9 cellular contexts compared by ENCODE assay signal in genomic region chr3:186520957-186521842, GRCh38. TPM values are rescaled to one million over a fixed set of nuclear protein-coding genes. Genes with fewer than 3 reads are reported as not detected.
DNase-seq lines count a peak whose midpoint lies in the region; ATAC-seq and TF ChIP-seq lines count a peak whose summit lies in the region.
"Had no signal": no experiment of that assay in that cellular context is flagged by ENCODE, and none has a peak within 500 bp of the region (broad histone marks: within the 10 kb centered on the region; RNA-seq: fewer than 3 reads in every experiment).

No MANE protein-coding gene starts in this region.

- CTCF ChIA-PET in Caco-2 (lab: Charles Lee), result interaction anchor here (0.6 kb wide), 1 partner anchor 16 kb away, joined by 3 read pairs; no protein-coding TSS in a partner anchor

- ATAC-seq in activated naive CD4-positive, alpha-beta T cell treated with anti-CD3 and anti-CD28 coated beads, Interleukin-2, amount 50 U/mL, for 72 hours, result peak; percentile 67 to 89
- peak; percentile 64 for ATAC-seq in HG02642 (IDR thresholded peaks at IDR 0.05; ENCODE audit: poor library complexity, unreplicated experiment)

- H3K4me3 ChIP-seq in OCI-LY1 (ENCODE audit: low read depth, low read length, poor library complexity, severe bottlenecking), result peak overlapping the region; percentile 9
- H3K4me3 ChIP-seq in Caco-2 (ENCODE audit: low read depth, low read length), result no peak overlapping the region

- peak overlapping the region; percentile 54 for H3K4me2 ChIP-seq in OCI-LY1 (ENCODE audit: low read length)

- H3K4me1 ChIP-seq in OCI-LY1 (ENCODE audit: insufficient read depth, low read length, severe bottlenecking) (peaks cover 69% of the 10 kb centered on the region), Caco-2 (peaks cover 10% of the 10 kb centered on the region)

- 0 out of 2 replicates have a peak, but pooled peaks cover 9% of the 10 kb centered on the region for H3F3A ChIP-seq in OCI-LY1 (ENCODE audit: insufficient read depth, low read length)

- H3K79me2 ChIP-seq in OCI-LY1 (ENCODE audit: insufficient read depth, low read length), result no peaks in the 10 kb centered on the region

- no peaks in the 10 kb centered on the region for H3K27me3 ChIP-seq in OCI-LY1 (ENCODE audit: insufficient read depth, low read length)
- H3K27me3 ChIP-seq in Caco-2 (replicated peaks; ENCODE audit: control insufficient read depth, insufficient read depth, low read length), result no peaks in the 10 kb centered on the region

- POLR2A ChIA-PET in Caco-2 (lab: Charles Lee), result no interaction called here

- no peaks in the 10 kb centered on the region for H3K9me3 ChIP-seq in OCI-LY1 (ENCODE audit: low read length)
- H3K9me3 ChIP-seq in Caco-2, result no peaks in the 10 kb centered on the region

- peak in 1 of 2 donors; percentile 63 for DNase-seq in activated naive CD4-positive, alpha-beta T cell treated with anti-CD3 and anti-CD28 coated beads, Interleukin-2, amount 50 U/mL, for 72 hours (ENCODE audit: low spot score in 2 of 2)
- no peak for DNase-seq in activated naive CD4-positive, alpha-beta T cell treated with anti-CD3 and anti-CD28 coated beads, Interleukin-2, amount 50 U/mL, for 16 hours
- DNase-seq in stimulated activated CD8-positive, alpha-beta memory T cell treated with anti-CD3 and anti-CD28 coated beads, Interleukin-7, amount 100 ng/mL, for 48 hours (ENCODE audit: extremely low read depth in 1 of 2, low read depth in 1 of 2), result peak; percentile 33 to 76
- DNase-seq in Caco-2, result no peak
- no peak for DNase-seq in cortex of kidney (lab: John Stamatoyannopoulos, UW)
- DNase-seq in OCI-M1 (lab: John Stamatoyannopoulos, UW), result no peak
- DNase-seq: COR-L47 had no signal

- H3K36me3 Mint-ChIP-seq in activated naive CD4-positive, alpha-beta T cell treated with anti-CD3 and anti-CD28 coated beads, Interleukin-2, amount 50 U/mL, for 72 hours, result peaks cover 10 to 24% of the 10 kb centered on the region in 2 donors
- no peaks in the 10 kb centered on the region for H3K36me3 Mint-ChIP-seq in Caco-2 (ENCODE audit: insufficient read depth, unreplicated experiment)

- peaks cover 16% of the 10 kb centered on the region for H3K4me1 Mint-ChIP-seq in Caco-2 (ENCODE audit: low read depth, unreplicated experiment)

- H3K9ac ChIP-seq in OCI-LY1 (ENCODE audit: low read length), result peak overlapping the region; percentile 51

- intact Hi-C loops in Caco-2 (cut with micrococcal nuclease; ENCODE audit: unreplicated experiment), result no loop called here

- peaks cover 0 to 4% of the 10 kb centered on the region in 2 donors for H3K9me3 Mint-ChIP-seq in activated naive CD4-positive, alpha-beta T cell treated with anti-CD3 and anti-CD28 coated beads, Interleukin-2, amount 50 U/mL, for 72 hours
- no peaks in the 10 kb centered on the region for H3K9me3 Mint-ChIP-seq in Caco-2 (ENCODE audit: unreplicated experiment)

- H2AFZ ChIP-seq in OCI-LY1 (ENCODE audit: low read length), result peak overlapping the region; percentile 21; the same call in 1 of the 2 replicates

- H3K27ac ChIP-seq in OCI-LY1 (ENCODE audit: low read depth, low read length, poor library complexity, severe bottlenecking), result peak overlapping the region; percentile 93

- H3K27me3 Mint-ChIP-seq in Caco-2 (ENCODE audit: insufficient read depth, unreplicated experiment), result peaks cover 2% of the 10 kb centered on the region

- H3K36me3 ChIP-seq in OCI-LY1 (ENCODE audit: insufficient read depth, low read length) (no peaks in the 10 kb centered on the region), Caco-2 (ENCODE audit: control insufficient read depth, insufficient read depth, low read length) (no peaks in the 10 kb centered on the region)

- peak overlapping the region; percentile 83 to 87 for H3K27ac Mint-ChIP-seq in activated naive CD4-positive, alpha-beta T cell treated with anti-CD3 and anti-CD28 coated beads, Interleukin-2, amount 50 U/mL, for 72 hours
- no peak overlapping the region for H3K27ac Mint-ChIP-seq in Caco-2 (ENCODE audit: unreplicated experiment)

- H3K9me2 ChIP-seq in OCI-LY1 (ENCODE audit: low read depth, low read length), result no peaks in the 10 kb centered on the region

- no TSS peak for BruUV-seq in Caco-2 (replicated peaks; lab: Mats Ljungman, UMichigan)

- no peak overlapping the region for H3K4me3 Mint-ChIP-seq in Caco-2 (ENCODE audit: unreplicated experiment)

- no peaks in the 10 kb centered on the region for H4K20me1 ChIP-seq in OCI-LY1 (ENCODE audit: insufficient read depth, low read length)

- no peak for TF ChIP-seq CTCF in OCI-LY1 (IDR thresholded peaks at IDR 0.05; ENCODE audit: low read length)
- TF ChIP-seq CTCF in Caco-2 (IDR thresholded peaks at IDR 0.05; ENCODE audit: insufficient read depth in 1 of 2, low read depth in 1 of 2, low read length in 1 of 2, severe bottlenecking in 1 of 2, unreplicated experiment in 1 of 2), result no peak

RNA-seq across cellular contexts. Expression of gene CRYGS, which starts 23.0 kb away (rescaled TPM):
- 1 to 10 TPM; 3.1 to 3.9 TPM for total RNA-seq in activated naive CD4-positive, alpha-beta T cell treated with anti-CD3 and anti-CD28 coated beads, Interleukin-2, amount 50 U/mL, for 72 hours
- 1.6 and 3.2 TPM in 2 replicates for total RNA-seq in Caco-2 (2022)

RNA-seq across cellular contexts. Expression of gene TBCCD1, which starts 45.9 kb away (rescaled TPM):
- 10 to 100 TPM; 10.0 to 14.8 TPM for total RNA-seq in activated naive CD4-positive, alpha-beta T cell treated with anti-CD3 and anti-CD28 coated beads, Interleukin-2, amount 50 U/mL, for 72 hours
- 14.5 and 14.7 TPM in 2 replicates for total RNA-seq in Caco-2 (2022)

RNA-seq across cellular contexts. Expression of gene DNAJB11, which starts 49.3 kb away (rescaled TPM):
- 10 to 100 TPM; 30.3 to 44.8 TPM for total RNA-seq in activated naive CD4-positive, alpha-beta T cell treated with anti-CD3 and anti-CD28 coated beads, Interleukin-2, amount 50 U/mL, for 72 hours
- 93.1 and 95.7 TPM in 2 replicates for total RNA-seq in Caco-2 (2022)

Comparison
In these comparisons a context has a peak if more than half of its experiments do, and no peak if none do; other contexts are left out.
1. DNase-seq: peak in stimulated activated CD8-positive, alpha-beta memory T cell treated with anti-CD3 and anti-CD28 coated beads, Interleukin-7, amount 100 ng/mL, for 48 hours (2 of 2); none in activated naive CD4-positive, alpha-beta T cell treated with anti-CD3 and anti-CD28 coated beads, Interleukin-2, amount 50 U/mL, for 16 hours (single experiment), Caco-2 (0 of 2), cortex of kidney (single experiment) and OCI-M1 (single experiment).